In genomic region chr22:30627480-30627879, GRCh38 we compare ENCODE assay signal across 18 cellular contexts. TPM values are rescaled to one million over a fixed set of nuclear protein-coding genes. Genes with fewer than 3 reads are reported as not detected.
DNase-seq lines count a peak whose midpoint lies in the region; ATAC-seq lines count a peak whose summit lies in the region.
"Had no signal": no experiment of that assay in that cellular context is flagged by ENCODE, and none has a peak within 500 bp of the region (broad histone marks: within the 10 kb centered on the region; RNA-seq: fewer than 3 reads in every experiment).

No MANE protein-coding gene starts in this region.

- ATAC-seq in GM21723 (IDR thresholded peaks at IDR 0.05; ENCODE audit: unreplicated experiment), result no peak
- ATAC-seq: HCT116 had no signal

- peaks cover 11 to 25% (median 20%) of the 10 kb centered on the region in 10 experiments for H3K4me1 ChIP-seq in BLaER1 treated with 17β-estradiol and CSF1 and Interleukin-3, amounts not matched to agents 10 nM and 100 nM
- H3K4me1 ChIP-seq: BE2C had no signal

- H3K4me2 ChIP-seq in BLaER1 treated with 17β-estradiol and CSF1 and Interleukin-3, amounts not matched to agents 10 nM and 100 nM, result peak overlapping the region in 6 of 11 experiments; percentile 20 to 51 (median 46); a peak in 11 of 22 replicates

- no peaks in the 10 kb centered on the region; a peak in 1 of 22 replicates for H3K9me3 ChIP-seq in BLaER1 treated with 17β-estradiol and CSF1 and Interleukin-3, amounts not matched to agents 10 nM and 100 nM (replicated peaks in 1 of 11)
- H3K9me3 ChIP-seq: BE2C had no signal

- DNase-seq in HT1080 (ENCODE audit: low read depth) (peak; percentile 29), dermis microvascular lymphatic vessel endothelial cell (ENCODE audit: low read depth in 2 of 2) (peak; percentile 33 to 68), lung microvascular endothelial cell (ENCODE audit: low read depth in 2 of 2) (peak; percentile 65 to 71), NCI-H2081 (lab: John Stamatoyannopoulos, UW) (no peak), AML-193 (lab: John Stamatoyannopoulos, UW) (no peak)
- DNase-seq: BE2C; C1 segment of cervical spinal cord; Calu3; CD4-positive, alpha-beta memory T cell; COR-L47; DMS53; DMS79 treated with DMSO at 0.1 percent for 48 hours; GM23248; H9 had no signal

- H4K20me1 ChIP-seq in BLaER1 treated with 17β-estradiol and CSF1 and Interleukin-3, amounts not matched to agents 10 nM and 100 nM, result no peaks in the 10 kb centered on the region

- no peak overlapping the region for H3K9ac ChIP-seq in BLaER1 treated with 17β-estradiol and CSF1 and Interleukin-3, amounts not matched to agents 10 nM and 100 nM
- H3K9ac ChIP-seq: GM23248 had no signal

- H3K36me3 ChIP-seq in BLaER1 treated with 17β-estradiol and CSF1 and Interleukin-3, amounts not matched to agents 10 nM and 100 nM, result no peaks in the 10 kb centered on the region
- H3K36me3 ChIP-seq: BE2C had no signal

- H3K27me3 ChIP-seq in BLaER1 treated with 17β-estradiol and CSF1 and Interleukin-3, amounts not matched to agents 10 nM and 100 nM, result no peaks in the 10 kb centered on the region
- H3K27me3 ChIP-seq: BE2C had no signal

- H3K27ac ChIP-seq in BLaER1 treated with 17β-estradiol and CSF1 and Interleukin-3, amounts not matched to agents 10 nM and 100 nM, result no peak overlapping the region
- H3K27ac ChIP-seq: 22Rv1, GM23248 had no signal

- no peak overlapping the region for H3K4me3 ChIP-seq in BLaER1 treated with 17β-estradiol and CSF1 and Interleukin-3, amounts not matched to agents 10 nM and 100 nM
- H3K4me3 ChIP-seq: GM23248 had no signal

RNA-seq across cellular contexts. Expression of gene SLC35E4, which starts 8.1 kb away (rescaled TPM):
- 34.7 and 40.0 TPM in 2 replicates for total RNA-seq in HT1080 (2014; rRNA removed; shearing (Covaris generic))
- 12.8 and 13.7 TPM in 2 replicates for polyA plus RNA-seq in HT1080 (2015; cell fraction: cytosol; rRNA removed)
- 14.1 and 17.2 TPM in 2 replicates for polyA plus RNA-seq in HT1080 (2015; cell fraction: nucleus; rRNA removed)
- 26.4 and 31.3 TPM in 2 replicates for total RNA-seq in dermis microvascular lymphatic vessel endothelial cell
- 17.2 and 22.8 TPM in 2 replicates for total RNA-seq in lung microvascular endothelial cell

RNA-seq across cellular contexts. Expression of gene TCN2, which starts 20.5 kb away (rescaled TPM):
- total RNA-seq in HT1080 (2014; rRNA removed; shearing (Covaris generic)), result 5.3 and 7.4 TPM in 2 replicates
- polyA plus RNA-seq in HT1080 (2015; cell fraction: cytosol; rRNA removed), result 3.8 and 4.5 TPM in 2 replicates
- 5.4 and 6.1 TPM in 2 replicates for polyA plus RNA-seq in HT1080 (2015; cell fraction: nucleus; rRNA removed)
- 18.2 and 29.5 TPM in 2 replicates for total RNA-seq in dermis microvascular lymphatic vessel endothelial cell
- total RNA-seq in lung microvascular endothelial cell, result 9.5 and 29.9 TPM in 2 replicates

RNA-seq across cellular contexts. Expression of gene PES1, which starts 35.8 kb away (rescaled TPM):
- 178 and 181 TPM in 2 replicates for total RNA-seq in HT1080 (2014; rRNA removed; shearing (Covaris generic))
- 93.7 and 96.2 TPM in 2 replicates for polyA plus RNA-seq in HT1080 (2015; cell fraction: cytosol; rRNA removed)
- 104 and 111 TPM in 2 replicates for polyA plus RNA-seq in HT1080 (2015; cell fraction: nucleus; rRNA removed)
- 60.3 and 67.3 TPM in 2 replicates for total RNA-seq in dermis microvascular lymphatic vessel endothelial cell
- 56.2 and 61.1 TPM in 2 replicates for total RNA-seq in lung microvascular endothelial cell

RNA-seq across cellular contexts. Expression of gene DUSP18, which starts 40.2 kb away (rescaled TPM):
- total RNA-seq in HT1080 (2014; rRNA removed; shearing (Covaris generic)), result 6.9 and 7.9 TPM in 2 replicates
- polyA plus RNA-seq in HT1080 (2015; cell fraction: cytosol; rRNA removed), result 6.8 and 7.8 TPM in 2 replicates
- polyA plus RNA-seq in HT1080 (2015; cell fraction: nucleus; rRNA removed), result 8.4 and 8.8 TPM in 2 replicates
- total RNA-seq in dermis microvascular lymphatic vessel endothelial cell, result 10.1 and 13.3 TPM in 2 replicates
- 8.3 and 8.9 TPM in 2 replicates for total RNA-seq in lung microvascular endothelial cell

RNA-seq across cellular contexts. Expression of gene GAL3ST1, which starts 53.0 kb away (rescaled TPM):
- not detected in 2 replicates for total RNA-seq in HT1080 (2014; rRNA removed; shearing (Covaris generic))
- polyA plus RNA-seq in HT1080 (2015; cell fraction: cytosol; rRNA removed), result not detected in 2 replicates
- polyA plus RNA-seq in HT1080 (2015; cell fraction: nucleus; rRNA removed), result 0.15 TPM in 1 of 2 replicates, not detected in the other
- total RNA-seq in dermis microvascular lymphatic vessel endothelial cell (0.13 TPM in 1 of 2 replicates, not detected in the other), lung microvascular endothelial cell (under 0.01 TPM in 1 of 2 replicates, not detected in the other)
- total RNA-seq: GM23248 had no signal
- polyA plus RNA-seq: GM23248 had no signal

Comparison
In these comparisons a context has a peak if more than half of its experiments do, and no peak if none do; other contexts are left out.
1. DNase-seq: peak in HT1080 (single experiment), dermis microvascular lymphatic vessel endothelial cell (2 of 2) and lung microvascular endothelial cell (2 of 2); none in NCI-H2081 (0 of 2) and AML-193 (0 of 2).